Comparison of ENCODE assay signal across 1 cellular context in genomic region chr3:53346514-53346913, GRCh38.
TF ChIP-seq lines count a peak whose summit lies in the region.

No MANE protein-coding gene starts in this region.

TF ChIP-seq in H1, 55 proteins besides CTCF, POLR2A, EP300 and RAD21 (continued from another document):
- no peak for TF ChIP-seq CHD7 (IDR thresholded peaks at IDR 0.05; ENCODE audit: insufficient replicate concordance, low read length)
- no peak for TF ChIP-seq NRF1 (IDR thresholded peaks at IDR 0.05; ENCODE audit: low read depth, low read length)
- TF ChIP-seq CREB1 (IDR thresholded peaks at IDR 0.05), result no peak
- no peak for TF ChIP-seq SP4 (IDR thresholded peaks at IDR 0.05; ENCODE audit: low read length)
- TF ChIP-seq CBX8 (IDR thresholded peaks at IDR 0.05; ENCODE audit: borderline replicate concordance, low read depth, low read length), result no peak
- no peak for TF ChIP-seq USF2 (IDR thresholded peaks at IDR 0.05; ENCODE audit: low read length)
- no peak for TF ChIP-seq GABPA (IDR thresholded peaks at IDR 0.05; ENCODE audit: borderline replicate concordance, insufficient read depth, low read length)
- no peak for TF ChIP-seq CBX5 (IDR thresholded peaks at IDR 0.05; ENCODE audit: low read depth, low read length)
- TF ChIP-seq TCF12 (IDR thresholded peaks at IDR 0.05; ENCODE audit: low read depth, low read length), result no peak
- TF ChIP-seq PHF8 (conservative IDR thresholded peaks at IDR 0.05; ENCODE audit: low read depth, low read length), result no peak
- no peak for TF ChIP-seq SUZ12 (IDR thresholded peaks at IDR 0.05; ENCODE audit: low read length)
- no peak for TF ChIP-seq CEBPB (IDR thresholded peaks at IDR 0.05; ENCODE audit: low read depth, low read length)
- TF ChIP-seq FOSL1 (IDR thresholded peaks at IDR 0.05; ENCODE audit: insufficient read depth, low read depth, low read length), result no peak
- TF ChIP-seq RXRA (IDR thresholded peaks at IDR 0.05; ENCODE audit: insufficient read depth, low read depth, low read length), result no peak
- no peak for TF ChIP-seq GTF2F1 (IDR thresholded peaks at IDR 0.05; ENCODE audit: borderline replicate concordance, low read depth, low read length)
- TF ChIP-seq MAX (IDR thresholded peaks at IDR 0.05), result no peak
- TF ChIP-seq RFX5 (IDR thresholded peaks at IDR 0.05; ENCODE audit: borderline replicate concordance, low read depth, low read length), result no peak
